In genomic region chr16:29790949-29791844, GRCh38 we compare ENCODE assay signal across 8 cellular contexts. TPM values are rescaled to one million over a fixed set of nuclear protein-coding genes. Genes with fewer than 3 reads are reported as not detected.
DNase-seq lines count a peak whose midpoint lies in the region; ATAC-seq and TF ChIP-seq lines count a peak whose summit lies in the region.

No MANE protein-coding gene starts in this region.

- TF ChIP-seq CTCF in C4-2B (conservative IDR thresholded peaks at IDR 0.05) (no peak), GM23338 (conservative IDR thresholded peaks at IDR 0.05; ENCODE audit: low read depth in 2 of 2) (no peak), fibroblast of the aortic adventitia (IDR thresholded peaks at IDR 0.05; ENCODE audit: insufficient read depth, low read length) (no peak), sigmoid colon (IDR thresholded peaks at IDR 0.05) (no peak)

- H3F3A ChIP-seq in GM23338 (replicated peaks; ENCODE audit: low read depth): peaks cover 20% of the 10 kb centered on the region; the same call in 1 of the 2 replicates

- ATAC-seq in GM23338 (peak; percentile 48), SK-N-SH treated with all-trans-retinoic acid at 6 μM for 48 hours (peak; percentile 42)

- no peak for TF ChIP-seq POLR2A in sigmoid colon (IDR thresholded peaks at IDR 0.05)

- peaks cover 15% of the 10 kb centered on the region for H3K27me3 Mint-ChIP-seq in GM23338 (ENCODE audit: insufficient read depth, low read depth, poor library complexity)

- peak overlapping the region; percentile 88 for H2AFZ ChIP-seq in GM23338

- H3K9me3 ChIP-seq in sigmoid colon: no peaks in the 10 kb centered on the region

- H3K4me2 ChIP-seq in GM23338: peak overlapping the region; percentile 98

- peaks cover 14% of the 10 kb centered on the region for H3K4me1 Mint-ChIP-seq in GM23338

- no peaks in the 10 kb centered on the region for H3K9me3 Mint-ChIP-seq in GM23338

- TF ChIP-seq EP300 in sigmoid colon (IDR thresholded peaks at IDR 0.05): no peak

- WGBS in sigmoid colon, 2 donors: 2% methylated on average over 31 of the region's 31 CpGs

- H3K27ac ChIP-seq in C4-2B (peak overlapping the region; percentile 91), GM23338 (ENCODE audit: low read depth) (peak overlapping the region; percentile 84; the same call in 1 of the 2 replicates), sigmoid colon (peak overlapping the region; percentile 83 to 94 (median 88))

- no peaks in the 10 kb centered on the region for H3K9me2 ChIP-seq in GM23338 (ENCODE audit: insufficient read depth)

- peaks cover 24% of the 10 kb centered on the region for H3K36me3 Mint-ChIP-seq in GM23338 (ENCODE audit: low read depth)

- H3K27me3 ChIP-seq in GM23338 (ENCODE audit: insufficient read depth) (no peaks in the 10 kb centered on the region), sigmoid colon (no peaks in the 10 kb centered on the region)

- peak overlapping the region; percentile 99 for H3K4me3 Mint-ChIP-seq in GM23338

- H3K27ac Mint-ChIP-seq in GM23338: peak overlapping the region; percentile 98

- no peaks in the 10 kb centered on the region for H3K36me3 ChIP-seq in GM23338 (ENCODE audit: insufficient read depth)
- no peaks in the 10 kb centered on the region for H3K36me3 ChIP-seq in sigmoid colon

- DNase-seq in GM23338 (ENCODE audit: low spot score) (no peak), fibroblast of the aortic adventitia (ENCODE audit: low read depth) (no peak), sigmoid colon (no peak), NCI-H510A treated with DMSO at 0.1 percent for 48 hours (lab: John Stamatoyannopoulos, UW) (no peak), COR-L47 (lab: John Stamatoyannopoulos, UW) (no peak), NCI-H2196 treated with DMSO at 0.1 percent for 48 hours (lab: John Stamatoyannopoulos, UW; ENCODE audit: unreplicated experiment) (no peak)

- H3K79me2 ChIP-seq in GM23338 (replicated peaks; ENCODE audit: insufficient read depth): peaks cover 56% of the 10 kb centered on the region

- intact Hi-C loops in sigmoid colon (cut with DNase I): loop anchor here (1.0 kb wide), 1 partner anchor 14 kb away; no protein-coding TSS in a partner anchor

- H3K4me1 ChIP-seq in GM23338 (ENCODE audit: insufficient read depth) (peaks cover 7% of the 10 kb centered on the region; the same call in 1 of the 2 replicates), sigmoid colon (peaks cover 0 to 21% (median 16%) of the 10 kb centered on the region in 4 donors)

- H3K4me3 ChIP-seq in GM23338 (peak overlapping the region; percentile 95), fibroblast of the aortic adventitia (ENCODE audit: low read depth, low read length) (peak overlapping the region; percentile 92), sigmoid colon (peak overlapping the region; percentile 71 to 99 (median 76))

- peaks cover 44% of the 10 kb centered on the region for H4K20me1 ChIP-seq in GM23338 (replicated peaks; ENCODE audit: insufficient read depth)

TF ChIP-seq in GM23338, 12 proteins besides CTCF, POLR2A, EP300 and RAD21 (continues in another document):
- TF ChIP-seq ETS1 (IDR thresholded peaks at IDR 0.05) (no peak), JUNB (IDR thresholded peaks at IDR 0.05; ENCODE audit: unreplicated experiment) (no peak), STAT1 (IDR thresholded peaks at IDR 0.05; ENCODE audit: unreplicated experiment) (no peak), NANOG (IDR thresholded peaks at IDR 0.05; ENCODE audit: borderline replicate concordance) (no peak), EZH2 (IDR thresholded peaks at IDR 0.05; ENCODE audit: low read depth, unreplicated experiment) (no peak), ZNF331 (CRISPR knock-in tag; IDR thresholded peaks at IDR 0.05; ENCODE audit: low read depth) (no peak), EZH2phosphoT487 (IDR thresholded peaks at IDR 0.05; ENCODE audit: unreplicated experiment) (no peak)

TF ChIP-seq in SK-N-SH treated with all-trans-retinoic acid at 6 μM for 48 hours, 23 proteins besides CTCF, POLR2A, EP300 and RAD21:
- TF ChIP-seq ISL1 (CRISPR knock-in tag; IDR thresholded peaks at IDR 0.05) (no peak), CREB5 (CRISPR knock-in tag; IDR thresholded peaks at IDR 0.05; ENCODE audit: low read depth) (no peak), CSDC2 (CRISPR knock-in tag; IDR thresholded peaks at IDR 0.05) (no peak), TOX (CRISPR knock-in tag; IDR thresholded peaks at IDR 0.05; ENCODE audit: borderline replicate concordance) (no peak), GLIS3 (CRISPR knock-in tag; IDR thresholded peaks at IDR 0.05) (no peak), ESRRG (CRISPR knock-in tag; IDR thresholded peaks at IDR 0.05) (no peak), ZFP30 (CRISPR knock-in tag; IDR thresholded peaks at IDR 0.05) (no peak), BACH2 (CRISPR knock-in tag; IDR thresholded peaks at IDR 0.05; ENCODE audit: borderline replicate concordance) (no peak), ZNF565 (CRISPR knock-in tag; conservative IDR thresholded peaks at IDR 0.05; ENCODE audit: low read depth) (no peak), ZNF8 (CRISPR knock-in tag; IDR thresholded peaks at IDR 0.05) (no peak), ZNF70 (CRISPR knock-in tag; IDR thresholded peaks at IDR 0.05) (no peak), PPARA (CRISPR knock-in tag; IDR thresholded peaks at IDR 0.05; ENCODE audit: borderline replicate concordance) (no peak), ARNTL (CRISPR knock-in tag; IDR thresholded peaks at IDR 0.05; ENCODE audit: borderline replicate concordance, low read depth) (no peak), CSRNP3 (CRISPR knock-in tag; IDR thresholded peaks at IDR 0.05) (no peak), SNAI2 (CRISPR knock-in tag; IDR thresholded peaks at IDR 0.05) (no peak), ZFP3 (CRISPR knock-in tag; IDR thresholded peaks at IDR 0.05) (no peak)
TF ChIP-seq in SK-N-SH treated with all-trans-retinoic acid at 6 μM for 48 hours: peak in this region for 0.

RNA-seq across cellular contexts. Expression of gene KIF22, which starts 0.6 kb away (rescaled TPM):
- total RNA-seq in GM23338 (2014; rRNA removed; shearing (Covaris generic)): 179 and 192 TPM in 2 replicates
- polyA plus RNA-seq in GM23338 (2016; fragmentation: Nextera tagmentation; extraction: Ambion mirVana) (110 and 120 TPM in 2 replicates), sigmoid colon (10 to 100 TPM; 28.0 to 71.5 (median 31.2) TPM)
- total RNA-seq in fibroblast of the aortic adventitia (ENCODE audit: low replicate concordance) (7.2 and 52.4 TPM in 2 replicates), sigmoid colon (10 to 100 TPM; 11.5 to 16.1 (median 13.7) TPM)

RNA-seq across cellular contexts. Expression of gene ZG16, which starts 13.1 kb away (rescaled TPM):
- not detected in 2 replicates for total RNA-seq in GM23338 (2014; rRNA removed; shearing (Covaris generic))
- polyA plus RNA-seq in GM23338 (2016; fragmentation: Nextera tagmentation; extraction: Ambion mirVana) (not detected in 2 replicates), sigmoid colon (1,000 to 10,000 TPM in 1 of 3 donors, 100 to 1,000 TPM in 2; 237 to 1,249 (median 770) TPM)
- total RNA-seq in fibroblast of the aortic adventitia (ENCODE audit: low replicate concordance) (not detected in 2 replicates), sigmoid colon (1 to 10 TPM in 1 of 4 donors, not detected in 3; 1.4 TPM)

RNA-seq across cellular contexts. Expression of gene MAZ, which starts 15.1 kb away (rescaled TPM):
- 181 and 270 TPM in 2 replicates for total RNA-seq in GM23338 (2014; rRNA removed; shearing (Covaris generic))
- 155 and 170 TPM in 2 replicates for polyA plus RNA-seq in GM23338 (2016; fragmentation: Nextera tagmentation; extraction: Ambion mirVana)
- 74.0 and 159 TPM in 2 replicates for total RNA-seq in fibroblast of the aortic adventitia (ENCODE audit: low replicate concordance)
- total RNA-seq in sigmoid colon: 100 to 1,000 TPM in 1 of 4 donors, 10 to 100 TPM in 3; 59.6 to 102 (median 67.2) TPM
- 100 to 1,000 TPM; 137 to 226 (median 192) TPM for polyA plus RNA-seq in sigmoid colon

RNA-seq across cellular contexts. Expression of gene PRRT2, which starts 20.8 kb away (rescaled TPM):
- total RNA-seq in GM23338 (2014; rRNA removed; shearing (Covaris generic)): 8.9 and 13.3 TPM in 2 replicates
- polyA plus RNA-seq in GM23338 (2016; fragmentation: Nextera tagmentation; extraction: Ambion mirVana): 13.6 and 16.6 TPM in 2 replicates
- total RNA-seq in fibroblast of the aortic adventitia (ENCODE audit: low replicate concordance): 7.7 and 32.0 TPM in 2 replicates
- 10 to 100 TPM in 2 of 4 donors, 1 to 10 TPM in 2; 5.4 to 22.7 (median 9.6) TPM for total RNA-seq in sigmoid colon
- 1 to 10 TPM in 1 of 3 donors, under 1 TPM in 1, not detected in 1; 0.69 to 2.2 TPM for polyA plus RNA-seq in sigmoid colon

RNA-seq across cellular contexts. Expression of gene PAGR1, which starts 24.8 kb away (rescaled TPM):
- 59.7 and 67.6 TPM in 2 replicates for total RNA-seq in GM23338 (2014; rRNA removed; shearing (Covaris generic))
- 76.7 and 78.7 TPM in 2 replicates for polyA plus RNA-seq in GM23338 (2016; fragmentation: Nextera tagmentation; extraction: Ambion mirVana)
- total RNA-seq in fibroblast of the aortic adventitia (ENCODE audit: low replicate concordance): 23.4 and 61.2 TPM in 2 replicates
- total RNA-seq in sigmoid colon: 10 to 100 TPM; 18.5 to 29.9 (median 25.7) TPM
- polyA plus RNA-seq in sigmoid colon: 10 to 100 TPM; 20.4 to 36.6 (median 29.1) TPM
